ENCODE assay signal across 17 cellular contexts in genomic region chr3:105355355-105356063, GRCh38. TPM values are rescaled to one million over a fixed set of nuclear protein-coding genes. Genes with fewer than 3 reads are reported as not detected.
DNase-seq lines count a peak whose midpoint lies in the region; ATAC-seq and TF ChIP-seq lines count a peak whose summit lies in the region.
"Had no signal": no experiment of that assay in that cellular context is flagged by ENCODE, and none has a peak within 500 bp of the region (broad histone marks: within the 10 kb centered on the region; RNA-seq: fewer than 3 reads in every experiment).

No MANE protein-coding gene starts in this region.

- H3K4me3 ChIP-seq in SJSA1 (no peak overlapping the region), fibroblast of villous mesenchyme (ENCODE audit: low read depth, low read length) (no peak overlapping the region), gastroesophageal sphincter (no peak overlapping the region)
- H3K4me3 ChIP-seq: left ventricle myocardium inferior, pancreas had no signal

- H3K36me3 ChIP-seq in SJSA1 (no peaks in the 10 kb centered on the region), gastroesophageal sphincter (no peaks in the 10 kb centered on the region)
- H3K36me3 ChIP-seq: left ventricle myocardium inferior, pancreas had no signal

- H3K27ac ChIP-seq in SJSA1 = peak overlapping the region; percentile 60
- H3K27ac ChIP-seq in gastroesophageal sphincter = no peak overlapping the region
- H3K27ac ChIP-seq: left ventricle myocardium inferior, pancreas had no signal

- WGBS in gastroesophageal sphincter (ENCODE audit: low coverage in 1 of 2), 2 donors = 56 to 75% methylated on average over 2 of the region's 2 CpGs

- TF ChIP-seq EP300 in gastroesophageal sphincter (IDR thresholded peaks at IDR 0.05) = no peak

- H3K9me3 ChIP-seq in SJSA1 (replicated peaks) (no peaks in the 10 kb centered on the region), gastroesophageal sphincter (no peaks in the 10 kb centered on the region)
- H3K9me3 ChIP-seq: left ventricle myocardium inferior, pancreas had no signal

- no peaks in the 10 kb centered on the region for H3K9me3 Mint-ChIP-seq in stimulated activated effector memory CD8-positive, alpha-beta T cell treated with anti-CD3 and anti-CD28 coated beads, Interleukin-12 subunit alpha, Interleukin-12 subunit beta, amount 100 ng/mL, for 72 hours
- H3K9me3 Mint-ChIP-seq: activated naive CD4-positive, alpha-beta T cell treated with anti-CD3 and anti-CD28 coated beads, Interleukin-2, amount 50 U/mL, for 24 hours had no signal

- no peak overlapping the region for H3K27ac Mint-ChIP-seq in stimulated activated effector memory CD8-positive, alpha-beta T cell treated with anti-CD3 and anti-CD28 coated beads, Interleukin-12 subunit alpha, Interleukin-12 subunit beta, amount 100 ng/mL, for 72 hours
- H3K27ac Mint-ChIP-seq: activated naive CD4-positive, alpha-beta T cell treated with anti-CD3 and anti-CD28 coated beads, Interleukin-2, amount 50 U/mL, for 24 hours had no signal

- H3K36me3 Mint-ChIP-seq in stimulated activated effector memory CD8-positive, alpha-beta T cell treated with anti-CD3 and anti-CD28 coated beads, Interleukin-12 subunit alpha, Interleukin-12 subunit beta, amount 100 ng/mL, for 72 hours = no peaks in the 10 kb centered on the region
- H3K36me3 Mint-ChIP-seq: activated naive CD4-positive, alpha-beta T cell treated with anti-CD3 and anti-CD28 coated beads, Interleukin-2, amount 50 U/mL, for 24 hours had no signal

- peak; percentile 81 for ATAC-seq in stimulated activated effector memory CD8-positive, alpha-beta T cell treated with anti-CD3 and anti-CD28 coated beads, Interleukin-12 subunit alpha, Interleukin-12 subunit beta, amount 100 ng/mL, for 72 hours
- ATAC-seq in gastroesophageal sphincter = no peak
- ATAC-seq: pancreas had no signal

- no peak overlapping the region for H3K4me3 Mint-ChIP-seq in stimulated activated effector memory CD8-positive, alpha-beta T cell treated with anti-CD3 and anti-CD28 coated beads, Interleukin-12 subunit alpha, Interleukin-12 subunit beta, amount 100 ng/mL, for 72 hours
- H3K4me3 Mint-ChIP-seq: activated naive CD4-positive, alpha-beta T cell treated with anti-CD3 and anti-CD28 coated beads, Interleukin-2, amount 50 U/mL, for 24 hours had no signal

- TF ChIP-seq CTCF in fibroblast of villous mesenchyme (IDR thresholded peaks at IDR 0.05; ENCODE audit: insufficient read depth, low read depth, low read length) (no peak), gastroesophageal sphincter (IDR thresholded peaks at IDR 0.05) (no peak)

- DNase-seq in NCI-H345 treated with DMSO at 0.1 percent for 48 hours (lab: John Stamatoyannopoulos, UW; ENCODE audit: unreplicated experiment) = peak; percentile 1
- DNase-seq in NCI-H345 (lab: John Stamatoyannopoulos, UW) = no peak
- DNase-seq in SJSA1 (ENCODE audit: low read depth in 1 of 2, low spot score in 2 of 2) = peak in 1 of 2 experiments; percentile 54
- peak; percentile 44 for DNase-seq in fibroblast of villous mesenchyme (ENCODE audit: low read depth)
- no peak for DNase-seq in stimulated activated effector memory CD8-positive, alpha-beta T cell treated with anti-CD3 and anti-CD28 coated beads, Interleukin-12 subunit alpha, Interleukin-12 subunit beta, amount 100 ng/mL, for 72 hours (ENCODE audit: low spot score in 2 of 2)
- no peak for DNase-seq in NK-92 treated with Interleukin-12 subunit alpha and Interleukin-12 subunit beta, amount 100 ng/mL, for 24 hours (lab: John Stamatoyannopoulos, UW)
- DNase-seq in GOT3 (lab: John Stamatoyannopoulos, UW) = no peak
- DNase-seq: activated CD4-positive, alpha-beta T cell treated with anti-CD3 and anti-CD28 coated beads, Interleukin-2, amount 50 U/mL, for 48 hours; DND-41; glutamatergic neuron; left ventricle myocardium inferior; NCI-H1048; NCI-H748 treated with DMSO at 0.1 percent for 48 hours; pancreas; stimulated activated CD4-positive, alpha-beta T cell treated with anti-CD3 and anti-CD28 coated beads, Interleukin-4, amount 100 ng/mL, for 4 hours had no signal

- H3K4me1 ChIP-seq in SJSA1 (replicated peaks) = peaks cover 46% of the 10 kb centered on the region
- peaks cover 0 to 8% (median 0%) of the 10 kb centered on the region in 3 donors for H3K4me1 ChIP-seq in gastroesophageal sphincter
- H3K4me1 ChIP-seq: left ventricle myocardium inferior, pancreas had no signal

- H3K27me3 ChIP-seq in SJSA1 (replicated peaks) = no peaks in the 10 kb centered on the region
- peaks cover 11% of the 10 kb centered on the region for H3K27me3 ChIP-seq in gastroesophageal sphincter
- H3K27me3 ChIP-seq: pancreas had no signal

- H3K4me1 Mint-ChIP-seq in stimulated activated effector memory CD8-positive, alpha-beta T cell treated with anti-CD3 and anti-CD28 coated beads, Interleukin-12 subunit alpha, Interleukin-12 subunit beta, amount 100 ng/mL, for 72 hours = peaks cover 25% of the 10 kb centered on the region

- TF ChIP-seq POLR2A in gastroesophageal sphincter (IDR thresholded peaks at IDR 0.05) = no peak

RNA-seq across cellular contexts. Expression of gene ALCAM, which starts 11.2 kb away (rescaled TPM):
- total RNA-seq in SJSA1 (2014; rRNA removed; shearing (Covaris generic)) = 93.7 and 119 TPM in 2 replicates
- 86.3 and 139 TPM in 2 replicates for total RNA-seq in fibroblast of villous mesenchyme
- 10 to 100 TPM; 16.8 to 62.0 (median 27.5) TPM for total RNA-seq in gastroesophageal sphincter

Comparison
In these comparisons a context has a peak if more than half of its experiments do, and no peak if none do; other contexts are left out.
1. DNase-seq: peak in NCI-H345 treated with DMSO at 0.1 percent for 48 hours (single experiment) and fibroblast of villous mesenchyme (single experiment); none in NCI-H345 (single experiment), stimulated activated effector memory CD8-positive, alpha-beta T cell treated with anti-CD3 and anti-CD28 coated beads, Interleukin-12 subunit alpha, Interleukin-12 subunit beta, amount 100 ng/mL, for 72 hours (0 of 2), NK-92 treated with Interleukin-12 subunit alpha and Interleukin-12 subunit beta, amount 100 ng/mL, for 24 hours (single experiment) and GOT3 (single experiment).